26 cellular contexts compared by ENCODE assay signal in genomic region chr5:67291066-67291465, GRCh38.
DNase-seq lines count a peak whose midpoint lies in the region; ATAC-seq and TF ChIP-seq lines count a peak whose summit lies in the region.
"Had no signal": no experiment of that assay in that cellular context is flagged by ENCODE, and none has a peak within 500 bp of the region (broad histone marks: within the 10 kb centered on the region; RNA-seq: fewer than 3 reads in every experiment).

No MANE protein-coding gene starts in this region.

- 60 to 65% methylated on average over 4 of the region's 4 CpGs for WGBS in gastroesophageal sphincter (ENCODE audit: low coverage in 1 of 2), 2 donors

- H3K27me3 ChIP-seq in left ventricle myocardium inferior (ENCODE audit: low read depth): no peaks in the 10 kb centered on the region
- no peaks in the 10 kb centered on the region for H3K27me3 ChIP-seq in right atrium auricular region
- no peaks in the 10 kb centered on the region for H3K27me3 ChIP-seq in gastroesophageal sphincter
- no peaks in the 10 kb centered on the region for H3K27me3 ChIP-seq in vagina
- H3K27me3 ChIP-seq: heart left ventricle had no signal

- no peaks in the 10 kb centered on the region for H3K36me3 ChIP-seq in left ventricle myocardium inferior
- H3K36me3 ChIP-seq in right atrium auricular region: no peaks in the 10 kb centered on the region
- no peaks in the 10 kb centered on the region for H3K36me3 ChIP-seq in gastroesophageal sphincter
- H3K36me3 ChIP-seq in vagina: no peaks in the 10 kb centered on the region
- H3K36me3 ChIP-seq: HAP-1, heart left ventricle, thoracic aorta had no signal

- H3K4me1 ChIP-seq in left ventricle myocardium inferior (peaks cover 23% of the 10 kb centered on the region), right atrium auricular region (peaks cover 0 to 10% of the 10 kb centered on the region in 2 donors), gastroesophageal sphincter (peaks cover 31 to 77% (median 45%) of the 10 kb centered on the region in 3 donors), vagina (peaks cover 14% of the 10 kb centered on the region)

- no peak for TF ChIP-seq EP300 in gastroesophageal sphincter (IDR thresholded peaks at IDR 0.05)

- DNase-seq in left ventricle myocardium inferior: no peak
- DNase-seq in right atrium auricular region (ENCODE audit: low spot score): no peak
- DNase-seq in pons (ENCODE audit: low spot score): peak; percentile 34
- DNase-seq in vagina (ENCODE audit: extremely low spot score in 2 of 2): no peak
- no peak for DNase-seq in NCI-H146 treated with DMSO at 0.1 percent for 48 hours (lab: John Stamatoyannopoulos, UW; ENCODE audit: unreplicated experiment)
- DNase-seq: activated CD4-positive, alpha-beta T cell treated with anti-CD3 and anti-CD28 coated beads, Interleukin-2, amount 10 ng/mL, durations not matched to agents 7 days and 5 days; activated gamma-delta T cell treated with Interleukin-2 at 50 U/mL for 16 hours; activated T-cell treated with anti-CD3 and anti-CD28 coated beads, Interleukin-2, amount 50 U/mL, for 4 hours; AML-193; CD4-positive, alpha-beta T cell; heart left ventricle; NCI-H1092; NCI-H187 treated with DMSO at 0.1 percent for 48 hours; NCI-H526; NK-92 treated with Interleukin-12 subunit alpha and Interleukin-12 subunit beta, amount 100 ng/mL, for 24 hours; PC-9; SHP77; stimulated activated CD4-positive, alpha-beta T cell treated with anti-CD3 and anti-CD28 coated beads, Interleukin-4, amount 100 ng/mL, for 4 hours had no signal

- intact Hi-C loops in left ventricle myocardium inferior (cut with micrococcal nuclease): no loop called here
- intact Hi-C loops in vagina (cut with DNase I): loop anchor here (5.0 kb wide), 1 partner anchor 881 kb away; no protein-coding TSS in a partner anchor

- TF ChIP-seq POLR2A in gastroesophageal sphincter (IDR thresholded peaks at IDR 0.05) (no peak), vagina (IDR thresholded peaks at IDR 0.05) (no peak)

- no peak for ATAC-seq in gastroesophageal sphincter
- no peak for ATAC-seq in HG03457 (IDR thresholded peaks at IDR 0.05; ENCODE audit: unreplicated experiment)
- ATAC-seq in GM18858 (IDR thresholded peaks at IDR 0.05; ENCODE audit: unreplicated experiment): no peak
- ATAC-seq: activated T-cell treated with anti-CD3 and anti-CD28 coated beads, Interleukin-2, amount 50 U/mL, for 4 hours; HepG2; stimulated activated memory B cell treated with anti-CD40 and anti-IgM and Interleukin-4, amounts not matched to agents 10 μg/mL and 1 μg/mL and 100 μg/mL, for 72 hours; WTC11 had no signal

- H3K4me3 ChIP-seq in left ventricle myocardium inferior: no peak overlapping the region
- no peak overlapping the region for H3K4me3 ChIP-seq in right atrium auricular region
- H3K4me3 ChIP-seq in gastroesophageal sphincter: no peak overlapping the region
- no peak overlapping the region for H3K4me3 ChIP-seq in vagina
- H3K4me3 ChIP-seq: HAP-1, heart left ventricle, PC-9, thoracic aorta had no signal

- no peak for TF ChIP-seq CTCF in left ventricle myocardium inferior (IDR thresholded peaks at IDR 0.05; ENCODE audit: borderline replicate concordance)
- no peak for TF ChIP-seq CTCF in right atrium auricular region (IDR thresholded peaks at IDR 0.05)
- TF ChIP-seq CTCF in gastroesophageal sphincter (IDR thresholded peaks at IDR 0.05): no peak
- TF ChIP-seq CTCF in vagina (IDR thresholded peaks at IDR 0.05): no peak

- H3K9me3 ChIP-seq in left ventricle myocardium inferior (replicated peaks) (no peaks in the 10 kb centered on the region), right atrium auricular region (no peaks in the 10 kb centered on the region), gastroesophageal sphincter (no peaks in the 10 kb centered on the region), vagina (no peaks in the 10 kb centered on the region)
- H3K9me3 ChIP-seq: HAP-1, heart left ventricle, thoracic aorta had no signal

- peak overlapping the region; percentile 79 for H3K27ac ChIP-seq in left ventricle myocardium inferior (replicated peaks)
- H3K27ac ChIP-seq in right atrium auricular region: no peak overlapping the region
- H3K27ac ChIP-seq in gastroesophageal sphincter: peak overlapping the region; percentile 68 to 79 (median 76)
- H3K27ac ChIP-seq in vagina: peak overlapping the region; percentile 33
- H3K27ac ChIP-seq: PC-9, thoracic aorta had no signal

Comparison
In these comparisons a context has a peak if more than half of its experiments do, and no peak if none do; other contexts are left out.
1. H3K27ac ChIP-seq: peak in left ventricle myocardium inferior (single experiment), gastroesophageal sphincter (4 of 4) and vagina (single experiment); none in right atrium auricular region (0 of 2).